11 cellular contexts compared by ENCODE assay signal in the genomic region with DNA sequence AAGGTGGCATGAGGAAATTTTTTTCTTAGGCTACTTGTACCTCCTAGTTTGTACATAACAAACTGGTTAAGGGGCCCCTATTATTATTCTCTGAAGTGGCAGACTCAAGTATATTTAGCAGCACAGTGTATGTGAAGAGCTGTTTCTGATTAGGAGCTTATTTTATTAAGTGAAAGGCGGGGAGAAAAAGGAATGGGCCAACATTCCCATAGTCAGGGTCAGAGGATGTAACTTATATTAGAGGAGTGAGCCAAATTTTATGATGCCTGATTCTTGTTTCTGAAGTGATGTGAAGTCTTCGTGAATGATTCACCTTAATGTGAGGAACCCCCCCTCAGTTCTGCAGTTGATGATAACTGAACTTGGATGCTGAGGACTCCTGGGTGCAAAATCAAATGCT. TPM values are rescaled to one million over a fixed set of nuclear protein-coding genes. Genes with fewer than 3 reads are reported as not detected.
DNase-seq lines count a peak whose midpoint lies in the region; ATAC-seq and TF ChIP-seq lines count a peak whose summit lies in the region.
"Had no signal": no experiment of that assay in that cellular context is flagged by ENCODE, and none has a peak within 500 bp of the region (broad histone marks: within the 10 kb centered on the region; RNA-seq: fewer than 3 reads in every experiment).

No MANE protein-coding gene starts in this region.

- peak overlapping the region; percentile 96 to 97 for H3K27ac ChIP-seq in right atrium auricular region
- H3K27ac ChIP-seq: VCaP had no signal

- H3K9me3 ChIP-seq in right atrium auricular region: no peaks in the 10 kb centered on the region

- no peak for TF ChIP-seq CTCF in right atrium auricular region (IDR thresholded peaks at IDR 0.05)

- H3K9me3 Mint-ChIP-seq in activated T-cell treated with anti-CD3 and anti-CD28 coated beads, Interleukin-2, amount 50 U/mL, for 4 hours: no peaks in the 10 kb centered on the region
- H3K9me3 Mint-ChIP-seq in activated CD4-positive, alpha-beta memory T cell treated with anti-CD3 and anti-CD28 coated beads, Interleukin-2, amount 10 ng/mL, durations not matched to agents 7 days and 5 days: no peaks in the 10 kb centered on the region
- no peaks in the 10 kb centered on the region for H3K9me3 Mint-ChIP-seq in stimulated activated memory B cell treated with anti-CD40 and anti-IgM and Interleukin-4, amounts not matched to agents 10 μg/mL and 1 μg/mL and 100 μg/mL, for 72 hours
- H3K9me3 Mint-ChIP-seq: endodermal cell had no signal

- H3K27ac Mint-ChIP-seq in activated CD4-positive, alpha-beta memory T cell treated with anti-CD3 and anti-CD28 coated beads, Interleukin-2, amount 10 ng/mL, durations not matched to agents 7 days and 5 days: peak overlapping the region; percentile 96
- H3K27ac Mint-ChIP-seq in stimulated activated memory B cell treated with anti-CD40 and anti-IgM and Interleukin-4, amounts not matched to agents 10 μg/mL and 1 μg/mL and 100 μg/mL, for 72 hours: peak overlapping the region; percentile 96
- H3K27ac Mint-ChIP-seq: endodermal cell had no signal

- peak overlapping the region; percentile 87 for H3K4me3 Mint-ChIP-seq in activated T-cell treated with anti-CD3 and anti-CD28 coated beads, Interleukin-2, amount 50 U/mL, for 4 hours
- peak overlapping the region; percentile 82 for H3K4me3 Mint-ChIP-seq in activated CD4-positive, alpha-beta memory T cell treated with anti-CD3 and anti-CD28 coated beads, Interleukin-2, amount 10 ng/mL, durations not matched to agents 7 days and 5 days
- peak overlapping the region; percentile 92 for H3K4me3 Mint-ChIP-seq in stimulated activated memory B cell treated with anti-CD40 and anti-IgM and Interleukin-4, amounts not matched to agents 10 μg/mL and 1 μg/mL and 100 μg/mL, for 72 hours

- peaks cover 0 to 52% of the 10 kb centered on the region in 2 donors for H3K4me1 ChIP-seq in right atrium auricular region

- H3K36me3 ChIP-seq in right atrium auricular region: no peaks in the 10 kb centered on the region

- H3K27me3 ChIP-seq in right atrium auricular region: no peaks in the 10 kb centered on the region

- peaks cover 24% of the 10 kb centered on the region for H3K36me3 Mint-ChIP-seq in activated T-cell treated with anti-CD3 and anti-CD28 coated beads, Interleukin-2, amount 50 U/mL, for 4 hours (ENCODE audit: insufficient read depth)
- peaks cover 48% of the 10 kb centered on the region for H3K36me3 Mint-ChIP-seq in activated CD4-positive, alpha-beta memory T cell treated with anti-CD3 and anti-CD28 coated beads, Interleukin-2, amount 10 ng/mL, durations not matched to agents 7 days and 5 days (ENCODE audit: low read depth)
- peaks cover 33% of the 10 kb centered on the region for H3K36me3 Mint-ChIP-seq in stimulated activated memory B cell treated with anti-CD40 and anti-IgM and Interleukin-4, amounts not matched to agents 10 μg/mL and 1 μg/mL and 100 μg/mL, for 72 hours

- H3K4me1 Mint-ChIP-seq in activated T-cell treated with anti-CD3 and anti-CD28 coated beads, Interleukin-2, amount 50 U/mL, for 4 hours (ENCODE audit: low read depth): peaks cover 64% of the 10 kb centered on the region
- peaks cover 56% of the 10 kb centered on the region for H3K4me1 Mint-ChIP-seq in activated CD4-positive, alpha-beta memory T cell treated with anti-CD3 and anti-CD28 coated beads, Interleukin-2, amount 10 ng/mL, durations not matched to agents 7 days and 5 days
- H3K4me1 Mint-ChIP-seq in stimulated activated memory B cell treated with anti-CD40 and anti-IgM and Interleukin-4, amounts not matched to agents 10 μg/mL and 1 μg/mL and 100 μg/mL, for 72 hours: peaks cover 74% of the 10 kb centered on the region
- H3K4me1 Mint-ChIP-seq: endodermal cell had no signal

- no peaks in the 10 kb centered on the region for H3K27me3 Mint-ChIP-seq in activated T-cell treated with anti-CD3 and anti-CD28 coated beads, Interleukin-2, amount 50 U/mL, for 4 hours (ENCODE audit: low read depth)
- H3K27me3 Mint-ChIP-seq in activated CD4-positive, alpha-beta memory T cell treated with anti-CD3 and anti-CD28 coated beads, Interleukin-2, amount 10 ng/mL, durations not matched to agents 7 days and 5 days: no peaks in the 10 kb centered on the region
- no peaks in the 10 kb centered on the region for H3K27me3 Mint-ChIP-seq in stimulated activated memory B cell treated with anti-CD40 and anti-IgM and Interleukin-4, amounts not matched to agents 10 μg/mL and 1 μg/mL and 100 μg/mL, for 72 hours

- POLR2A ChIA-PET in activated CD4-positive, alpha-beta memory T cell treated with anti-CD3 and anti-CD28 coated beads, Interleukin-2, amount 10 ng/mL, durations not matched to agents 7 days and 5 days (lab: Charles Lee): interaction anchor here (0.7 to 6.3 kb wide), 18 partner anchors 9 to 403 kb away, joined by 3 to 119 read pairs (median 6); a partner anchor contains a TSS

- ATAC-seq in activated T-cell treated with anti-CD3 and anti-CD28 coated beads, Interleukin-2, amount 50 U/mL, for 4 hours: no peak
- ATAC-seq in stimulated activated memory B cell treated with anti-CD40 and anti-IgM and Interleukin-4, amounts not matched to agents 10 μg/mL and 1 μg/mL and 100 μg/mL, for 72 hours: no peak
- no peak for ATAC-seq in GM19463 (IDR thresholded peaks at IDR 0.05; ENCODE audit: unreplicated experiment)

- peak overlapping the region in 1 of 2 donors; percentile 82 for H3K4me3 ChIP-seq in right atrium auricular region

- no peak for DNase-seq in activated T-cell treated with anti-CD3 and anti-CD28 coated beads, Interleukin-2, amount 50 U/mL, for 4 hours
- no peak for DNase-seq in activated T-cell treated with anti-CD3 and anti-CD28 coated beads for 4 hours
- DNase-seq in activated CD4-positive, alpha-beta memory T cell treated with anti-CD3 and anti-CD28 coated beads, Interleukin-2, amount 10 ng/mL, durations not matched to agents 7 days and 5 days: no peak
- DNase-seq in right atrium auricular region (ENCODE audit: low spot score): no peak
- no peak for DNase-seq in NCI-H524 (lab: John Stamatoyannopoulos, UW)
- no peak for DNase-seq in NCI-H2196 (lab: John Stamatoyannopoulos, UW; ENCODE audit: unreplicated experiment)
- DNase-seq: endodermal cell, NCI-H2081 treated with DMSO at 0.1 percent for 48 hours had no signal

- CTCF ChIA-PET in activated CD4-positive, alpha-beta memory T cell treated with anti-CD3 and anti-CD28 coated beads, Interleukin-2, amount 10 ng/mL, durations not matched to agents 7 days and 5 days (lab: Charles Lee): interaction anchor here (0.7 to 3.0 kb wide), 17 partner anchors 8 to 235 kb away, joined by 3 to 23 read pairs (median 5); no protein-coding TSS in a partner anchor

RNA-seq across cellular contexts. Expression of a gene that starts 2.8 kb away (rescaled TPM):
- total RNA-seq in activated T-cell treated with anti-CD3 and anti-CD28 coated beads, Interleukin-2, amount 50 U/mL, for 4 hours: 10 to 100 TPM; 54.4 to 65.7 (median 57.5) TPM
- total RNA-seq in activated CD4-positive, alpha-beta memory T cell treated with anti-CD3 and anti-CD28 coated beads, Interleukin-2, amount 10 ng/mL, durations not matched to agents 7 days and 5 days: 10 to 100 TPM; 78.9 to 81.7 TPM
- 10 to 100 TPM; 43.4 to 51.1 TPM for total RNA-seq in right atrium auricular region
